In genomic region chr11:84247931-84248330, GRCh38 we compare ENCODE assay signal across 21 cellular contexts.
DNase-seq lines count a peak whose midpoint lies in the region; ATAC-seq and TF ChIP-seq lines count a peak whose summit lies in the region.
"Had no signal": no experiment of that assay in that cellular context is flagged by ENCODE, and none has a peak within 500 bp of the region (broad histone marks: within the 10 kb centered on the region; RNA-seq: fewer than 3 reads in every experiment).

No MANE protein-coding gene starts in this region.

- no peaks in the 10 kb centered on the region for H3K4me1 Mint-ChIP-seq in stimulated activated naive CD8-positive, alpha-beta T cell treated with anti-CD3 and anti-CD28 coated beads, Interleukin-15, amount 100 ng/mL, for 72 hours
- H3K4me1 Mint-ChIP-seq: CD8-positive, alpha-beta memory T cell; stimulated activated effector memory CD8-positive, alpha-beta T cell treated with anti-CD3 and anti-CD28 coated beads, Interleukin-12 subunit alpha, Interleukin-12 subunit beta, amount 100 ng/mL, for 72 hours had no signal

- TF ChIP-seq POLR2A in adrenal gland (IDR thresholded peaks at IDR 0.05): no peak

- H3K27ac Mint-ChIP-seq in stimulated activated naive CD8-positive, alpha-beta T cell treated with anti-CD3 and anti-CD28 coated beads, Interleukin-15, amount 100 ng/mL, for 72 hours: no peak overlapping the region
- H3K27ac Mint-ChIP-seq: activated CD8-positive, alpha-beta T cell treated with anti-CD3 and anti-CD28 coated beads for 36 hours; activated T-cell treated with anti-CD3 and anti-CD28 coated beads, Interleukin-2, amount 50 U/mL, for 24 hours; CD8-positive, alpha-beta memory T cell; effector memory CD8-positive, alpha-beta T cell; natural killer cell treated with Interleukin-12 subunit alpha and Interleukin-12 subunit beta and Interleukin-15 and Interleukin-18, amount 100 ng/mL, for 72 hours; stimulated activated effector memory CD8-positive, alpha-beta T cell treated with anti-CD3 and anti-CD28 coated beads, Interleukin-12 subunit alpha, Interleukin-12 subunit beta, amount 100 ng/mL, for 72 hours; T-helper 2 cell treated with Interferon-gamma antibody and Interleukin-4, amounts not matched to agents 5 μg/mL and 100 μg/mL, for 36 hours had no signal

- DNase-seq in HAP-1 (ENCODE audit: low spot score in 2 of 2) (peak; percentile 88 to 89), NCI-H1436 (lab: John Stamatoyannopoulos, UW) (peak; percentile 82), adrenal gland (peak in 6 of 7 donors; percentile 53 to 70 (median 66)), kidney tubule cell (ENCODE audit: low spot score) (peak; percentile 28), HuH-7.5 (ENCODE audit: low spot score) (no peak), D341Med (ENCODE audit: low spot score) (no peak)
- no peak for DNase-seq in stimulated activated naive CD8-positive, alpha-beta T cell treated with anti-CD3 and anti-CD28 coated beads, Interleukin-15, amount 100 ng/mL, for 72 hours
- DNase-seq: activated CD8-positive, alpha-beta T cell treated with anti-CD3 and anti-CD28 coated beads for 36 hours; activated naive CD4-positive, alpha-beta T cell; activated T-cell treated with anti-CD3 and anti-CD28 coated beads, Interleukin-2, amount 50 U/mL, for 24 hours; CD8-positive, alpha-beta memory T cell; effector memory CD8-positive, alpha-beta T cell; esophagus squamous epithelium; glutamatergic neuron; midbrain; MM.1S; pancreas; thyroid gland had no signal

- no peak for TF ChIP-seq CTCF in adrenal gland (IDR thresholded peaks at IDR 0.05)

- H3K4me1 ChIP-seq in HAP-1 (peaks cover 10% of the 10 kb centered on the region), adrenal gland (replicated peaks in 1 of 2) (peaks cover 20 to 41% of the 10 kb centered on the region in 2 donors)
- H3K4me1 ChIP-seq: pancreas had no signal

- peak overlapping the region in 3 of 5 donors; percentile 51 to 80 (median 71) for H3K27ac ChIP-seq in adrenal gland
- H3K27ac ChIP-seq: pancreas had no signal

- no peak for ATAC-seq in stimulated activated naive CD8-positive, alpha-beta T cell treated with anti-CD3 and anti-CD28 coated beads, Interleukin-15, amount 100 ng/mL, for 72 hours
- ATAC-seq: activated CD8-positive, alpha-beta T cell treated with anti-CD3 and anti-CD28 coated beads for 36 hours; effector memory CD8-positive, alpha-beta T cell; natural killer cell treated with Interleukin-12 subunit alpha and Interleukin-12 subunit beta and Interleukin-15 and Interleukin-18, amount 100 ng/mL, for 72 hours; pancreas; stimulated activated effector memory CD8-positive, alpha-beta T cell treated with anti-CD3 and anti-CD28 coated beads, Interleukin-12 subunit alpha, Interleukin-12 subunit beta, amount 100 ng/mL, for 72 hours had no signal

- no peak overlapping the region for H3K4me3 ChIP-seq in HAP-1
- no peak overlapping the region for H3K4me3 ChIP-seq in adrenal gland
- H3K4me3 ChIP-seq: esophagus squamous epithelium, pancreas, thyroid gland had no signal

- no peaks in the 10 kb centered on the region for H3K27me3 Mint-ChIP-seq in stimulated activated naive CD8-positive, alpha-beta T cell treated with anti-CD3 and anti-CD28 coated beads, Interleukin-15, amount 100 ng/mL, for 72 hours
- H3K27me3 Mint-ChIP-seq: activated CD8-positive, alpha-beta T cell treated with anti-CD3 and anti-CD28 coated beads for 36 hours; activated T-cell treated with anti-CD3 and anti-CD28 coated beads, Interleukin-2, amount 50 U/mL, for 24 hours; CD8-positive, alpha-beta memory T cell; effector memory CD8-positive, alpha-beta T cell; natural killer cell treated with Interleukin-12 subunit alpha and Interleukin-12 subunit beta and Interleukin-15 and Interleukin-18, amount 100 ng/mL, for 72 hours had no signal

- H3K4me3 Mint-ChIP-seq in stimulated activated naive CD8-positive, alpha-beta T cell treated with anti-CD3 and anti-CD28 coated beads, Interleukin-15, amount 100 ng/mL, for 72 hours: no peak overlapping the region
- H3K4me3 Mint-ChIP-seq: activated CD8-positive, alpha-beta T cell treated with anti-CD3 and anti-CD28 coated beads for 36 hours; activated T-cell treated with anti-CD3 and anti-CD28 coated beads, Interleukin-2, amount 50 U/mL, for 24 hours; CD8-positive, alpha-beta memory T cell; effector memory CD8-positive, alpha-beta T cell; natural killer cell treated with Interleukin-12 subunit alpha and Interleukin-12 subunit beta and Interleukin-15 and Interleukin-18, amount 100 ng/mL, for 72 hours; stimulated activated effector memory CD8-positive, alpha-beta T cell treated with anti-CD3 and anti-CD28 coated beads, Interleukin-12 subunit alpha, Interleukin-12 subunit beta, amount 100 ng/mL, for 72 hours; T-helper 2 cell treated with Interferon-gamma antibody and Interleukin-4, amounts not matched to agents 5 μg/mL and 100 μg/mL, for 36 hours had no signal

- H3K9me3 Mint-ChIP-seq in stimulated activated naive CD8-positive, alpha-beta T cell treated with anti-CD3 and anti-CD28 coated beads, Interleukin-15, amount 100 ng/mL, for 72 hours: peaks cover 4 to 7% of the 10 kb centered on the region in 2 donors
- H3K9me3 Mint-ChIP-seq: activated CD8-positive, alpha-beta T cell treated with anti-CD3 and anti-CD28 coated beads for 36 hours had no signal

- H3K27me3 ChIP-seq in HAP-1 (ENCODE audit: low read depth) (peaks cover 37% of the 10 kb centered on the region), adrenal gland (no peaks in the 10 kb centered on the region)
- H3K27me3 ChIP-seq: esophagus squamous epithelium, pancreas, thyroid gland had no signal

- in situ Hi-C loops in HAP-1 (cut with MboI; ENCODE audit: low sequenced_read_pairs): no loop called here

- no peaks in the 10 kb centered on the region for H3K9me3 ChIP-seq in HAP-1
- H3K9me3 ChIP-seq in adrenal gland (replicated peaks in 1 of 3): peaks cover 0 to 7% (median 0%) of the 10 kb centered on the region in 3 donors
- H3K9me3 ChIP-seq: esophagus squamous epithelium, pancreas, thyroid gland had no signal

- intact Hi-C loops in adrenal gland (cut with DNase I): no loop called here

- H3K36me3 ChIP-seq in HAP-1 (replicated peaks) (no peaks in the 10 kb centered on the region), adrenal gland (replicated peaks in 1 of 2) (no peaks in the 10 kb centered on the region)
- H3K36me3 ChIP-seq: esophagus squamous epithelium, pancreas, thyroid gland had no signal

- 37 to 43% (median 40%) methylated on average over 4 of the region's 4 CpGs for WGBS in adrenal gland, 4 donors

Comparison
In these comparisons a context has a peak if more than half of its experiments do, and no peak if none do; other contexts are left out.
1. DNase-seq: peak in HAP-1 (2 of 2), NCI-H1436 (single experiment), adrenal gland (6 of 7) and kidney tubule cell (single experiment); none in HuH-7.5 (single experiment), D341Med (single experiment) and stimulated activated naive CD8-positive, alpha-beta T cell treated with anti-CD3 and anti-CD28 coated beads, Interleukin-15, amount 100 ng/mL, for 72 hours (0 of 2).